Comparison of ENCODE assay signal across 8 cellular contexts in genomic region chrX:48897157-48897620, GRCh38. TPM values are rescaled to one million over a fixed set of nuclear protein-coding genes. Genes with fewer than 3 reads are reported as not detected.
DNase-seq lines count a peak whose midpoint lies in the region; ATAC-seq and TF ChIP-seq lines count a peak whose summit lies in the region.

No MANE protein-coding gene starts in this region.

- no peak for TF ChIP-seq EP300 in esophagus muscularis mucosa (IDR thresholded peaks at IDR 0.05)

- H3K27ac ChIP-seq in HUES64 (ENCODE audit: low read depth, low read length) (peak overlapping the region; percentile 99), esophagus muscularis mucosa (replicated peaks in 1 of 4) (peak overlapping the region; percentile 86 to 96 (median 92)), mucosa of rectum (ENCODE audit: low read depth in 2 of 2, low read length in 2 of 2) (peak overlapping the region; percentile 98), thymus (ENCODE audit: low read depth) (peak overlapping the region; percentile 82)

- H3K27me3 ChIP-seq in HUES64 (ENCODE audit: insufficient read depth, low read length) (no peaks in the 10 kb centered on the region), NT2/D1 (ENCODE audit: insufficient read depth, insufficient read length) (no peaks in the 10 kb centered on the region), esophagus muscularis mucosa (no peaks in the 10 kb centered on the region), mucosa of rectum (ENCODE audit: control insufficient read depth in 2 of 2, insufficient read depth in 2 of 2, low read length in 2 of 2) (no peaks in the 10 kb centered on the region), thymus (ENCODE audit: control insufficient read depth, insufficient read depth) (no peaks in the 10 kb centered on the region)

- H3K9me3 ChIP-seq in HUES64 (ENCODE audit: insufficient read depth, low read depth, low read length) (no peaks in the 10 kb centered on the region), NT2/D1 (ENCODE audit: insufficient read depth, low read length) (no peaks in the 10 kb centered on the region), esophagus muscularis mucosa (no peaks in the 10 kb centered on the region), mucosa of rectum (ENCODE audit: control insufficient read depth in 2 of 2, low read length in 2 of 2) (no peaks in the 10 kb centered on the region), thymus (ENCODE audit: control insufficient read depth) (no peaks in the 10 kb centered on the region)

- H3K9me3 Mint-ChIP-seq in activated T-cell treated with anti-CD3 and anti-CD28 coated beads, Interleukin-2, amount 50 U/mL, for 4 hours = no peaks in the 10 kb centered on the region

- DNase-seq in AG20443 (ENCODE audit: low spot score) (peak; percentile 68), NT2/D1 (ENCODE audit: low read depth, low spot score) (peak; percentile 81), esophagus muscularis mucosa (ENCODE audit: extremely low spot score) (no peak)
- peak; percentile 53 for DNase-seq in activated T-cell treated with anti-CD3 and anti-CD28 coated beads, Interleukin-2, amount 50 U/mL, for 4 hours

- peak overlapping the region; percentile 87 for H3K4me3 Mint-ChIP-seq in activated T-cell treated with anti-CD3 and anti-CD28 coated beads, Interleukin-2, amount 50 U/mL, for 4 hours

- TF ChIP-seq POLR2A in esophagus muscularis mucosa (IDR thresholded peaks at IDR 0.05; ENCODE audit: low read depth) = no peak

- H3K4me1 ChIP-seq in HUES64 (ENCODE audit: insufficient read depth, low read length) (no peaks in the 10 kb centered on the region), NT2/D1 (ENCODE audit: insufficient read depth, insufficient read length) (peaks cover 2% of the 10 kb centered on the region), esophagus muscularis mucosa (peaks cover 9 to 29% (median 28%) of the 10 kb centered on the region in 4 donors), mucosa of rectum (ENCODE audit: control insufficient read depth in 2 of 2, insufficient read depth in 2 of 2, low read length in 2 of 2) (peaks cover 8 to 11% of the 10 kb centered on the region in 2 donors), thymus (ENCODE audit: control insufficient read depth, insufficient read depth, low read length) (peaks cover 7% of the 10 kb centered on the region)

- peak overlapping the region; percentile 95 for H3K9ac ChIP-seq in HUES64 (ENCODE audit: low read depth, low read length)
- H3K9ac ChIP-seq in NT2/D1 (ENCODE audit: insufficient read length, low read depth) = peak overlapping the region; percentile 95
- peak overlapping the region; percentile 85 to 86 for H3K9ac ChIP-seq in mucosa of rectum (ENCODE audit: low read depth in 1 of 2, low read length in 2 of 2)

- H3K4me3 ChIP-seq in HUES64 (ENCODE audit: low read length) (peak overlapping the region; percentile 96), NT2/D1 (ENCODE audit: insufficient read length, low read depth) (peak overlapping the region; percentile 89), esophagus muscularis mucosa (peak overlapping the region; percentile 60 to 71 (median 68)), mucosa of rectum (ENCODE audit: low read length in 2 of 2) (peak overlapping the region; percentile 84 to 89), thymus (ENCODE audit: low read length) (peak overlapping the region; percentile 67)

- ATAC-seq in GM19351 (IDR thresholded peaks at IDR 0.05; ENCODE audit: unreplicated experiment) = peak; percentile 8
- ATAC-seq in activated T-cell treated with anti-CD3 and anti-CD28 coated beads, Interleukin-2, amount 50 U/mL, for 4 hours = peak; percentile 39 to 42

- H3K4me1 Mint-ChIP-seq in activated T-cell treated with anti-CD3 and anti-CD28 coated beads, Interleukin-2, amount 50 U/mL, for 4 hours (ENCODE audit: low read depth) = peaks cover 18% of the 10 kb centered on the region

- no peaks in the 10 kb centered on the region for H3K27me3 Mint-ChIP-seq in activated T-cell treated with anti-CD3 and anti-CD28 coated beads, Interleukin-2, amount 50 U/mL, for 4 hours (ENCODE audit: low read depth)

- WGBS in HUES64 = under 1% methylated on average over 38 of the region's 38 CpGs
- WGBS in esophagus muscularis mucosa = 51% methylated on average over 29 of the region's 38 CpGs
- WGBS in thymus = under 1% methylated on average over 38 of the region's 38 CpGs

- intact Hi-C loops in esophagus muscularis mucosa (cut with DNase I) = no loop called here

- H3K36me3 Mint-ChIP-seq in activated T-cell treated with anti-CD3 and anti-CD28 coated beads, Interleukin-2, amount 50 U/mL, for 4 hours (ENCODE audit: insufficient read depth) = peaks cover 1% of the 10 kb centered on the region

- H3K36me3 ChIP-seq in HUES64 (ENCODE audit: insufficient read depth, low read length) (peaks cover 31% of the 10 kb centered on the region), NT2/D1 (ENCODE audit: insufficient read depth, insufficient read length, low read length) (peaks cover 61% of the 10 kb centered on the region), esophagus muscularis mucosa (peaks cover 0 to 45% (median 28%) of the 10 kb centered on the region in 4 donors), mucosa of rectum (ENCODE audit: control insufficient read depth in 2 of 2, insufficient read depth in 2 of 2, low read length in 2 of 2) (peaks cover 11 to 13% of the 10 kb centered on the region in 2 donors), thymus (ENCODE audit: control insufficient read depth, insufficient read depth) (peaks cover 27% of the 10 kb centered on the region)

- TF ChIP-seq CTCF in esophagus muscularis mucosa (IDR thresholded peaks at IDR 0.05) = no peak

RNA-seq across cellular contexts. Expression of gene TIMM17B, which starts 0.4 kb away (rescaled TPM):
- 52.2 TPM for polyA plus RNA-seq in HUES64 (2013, experiment 1 of 2)
- polyA plus RNA-seq in HUES64 (2013, experiment 2 of 2) = 59.4 TPM
- total RNA-seq in activated T-cell treated with anti-CD3 and anti-CD28 coated beads, Interleukin-2, amount 50 U/mL, for 4 hours = 100 to 1,000 TPM in 2 of 3 donors, 10 to 100 TPM in 1; 92.7 to 107 (median 102) TPM
- total RNA-seq in esophagus muscularis mucosa = 10 to 100 TPM; 36.1 to 59.6 (median 51.1) TPM
- 52.3 TPM for polyA plus RNA-seq in thymus

RNA-seq across cellular contexts. Expression of gene PQBP1, which starts 0.5 kb away (rescaled TPM):
- polyA plus RNA-seq in HUES64 (2013, experiment 1 of 2) = 66.9 TPM
- polyA plus RNA-seq in HUES64 (2013, experiment 2 of 2) = 52.8 TPM
- 100 to 1,000 TPM; 130 to 147 (median 139) TPM for total RNA-seq in activated T-cell treated with anti-CD3 and anti-CD28 coated beads, Interleukin-2, amount 50 U/mL, for 4 hours
- 10 to 100 TPM; 53.6 to 81.3 (median 72.0) TPM for total RNA-seq in esophagus muscularis mucosa
- 86.0 TPM for polyA plus RNA-seq in thymus

RNA-seq across cellular contexts. Expression of gene SLC35A2, which starts 14.3 kb away (rescaled TPM):
- 12.1 TPM for polyA plus RNA-seq in HUES64 (2013, experiment 1 of 2)
- 10.3 TPM for polyA plus RNA-seq in HUES64 (2013, experiment 2 of 2)
- 10 to 100 TPM; 23.1 to 31.5 (median 30.6) TPM for total RNA-seq in activated T-cell treated with anti-CD3 and anti-CD28 coated beads, Interleukin-2, amount 50 U/mL, for 4 hours
- 10 to 100 TPM in 2 of 4 donors, 1 to 10 TPM in 2; 7.3 to 13.4 (median 10.0) TPM for total RNA-seq in esophagus muscularis mucosa
- 13.3 TPM for polyA plus RNA-seq in thymus

RNA-seq across cellular contexts. Expression of gene PIM2, which starts 21.6 kb away (rescaled TPM):
- 101 TPM for polyA plus RNA-seq in HUES64 (2013, experiment 1 of 2)
- 88.9 TPM for polyA plus RNA-seq in HUES64 (2013, experiment 2 of 2)
- total RNA-seq in activated T-cell treated with anti-CD3 and anti-CD28 coated beads, Interleukin-2, amount 50 U/mL, for 4 hours = 100 to 1,000 TPM; 197 to 279 (median 270) TPM
- total RNA-seq in esophagus muscularis mucosa = 10 to 100 TPM in 1 of 4 donors, 1 to 10 TPM in 3; 3.3 to 11.4 (median 7.3) TPM
- polyA plus RNA-seq in thymus = 75.4 TPM
